26 cellular contexts compared by ENCODE assay signal in the genomic region with DNA sequence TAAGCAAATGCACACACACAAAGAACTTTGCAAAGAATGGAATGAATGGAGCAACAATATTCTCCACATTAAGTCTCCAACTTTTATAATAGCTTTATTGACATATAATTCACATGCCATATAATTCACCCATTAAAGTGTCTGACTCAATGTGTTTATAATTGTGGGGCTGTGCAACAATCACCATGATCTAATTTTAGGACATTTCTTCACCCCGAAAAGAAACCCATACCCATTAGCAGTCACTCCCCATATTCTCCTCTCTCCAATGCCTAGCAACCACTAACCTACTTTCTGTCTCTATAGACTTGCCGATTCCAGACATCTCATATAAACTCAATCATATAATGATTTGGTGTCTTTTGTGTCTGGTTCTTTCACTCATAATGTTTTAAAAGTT.
"Had no signal": no experiment of that assay in that cellular context is flagged by ENCODE, and none has a peak within 500 bp of the region (broad histone marks: within the 10 kb centered on the region; RNA-seq: fewer than 3 reads in every experiment).

No MANE protein-coding gene starts in this region.

- H3K9me3 ChIP-seq: ascending aorta, body of pancreas had no signal

- H3K27me3 Mint-ChIP-seq: activated B cell treated with CpG ODN at 0.5 μM for 24 hours; activated CD4-positive, alpha-beta T cell treated with anti-CD3 and anti-CD28 coated beads, Interleukin-2, amount 10 ng/mL, durations not matched to agents 7 days and 5 days; activated naive CD8-positive, alpha-beta T cell treated with anti-CD3 and anti-CD28 coated beads, Interleukin-2, amount 50 U/mL, for 24 hours had no signal

- H3K27me3 ChIP-seq: ascending aorta, body of pancreas had no signal

- H3K4me3 ChIP-seq: ascending aorta, body of pancreas had no signal

- ATAC-seq: activated naive CD4-positive, alpha-beta T cell treated with anti-CD3 and anti-CD28 coated beads, Interleukin-2, amount 50 U/mL, for 72 hours; activated naive CD8-positive, alpha-beta T cell treated with anti-CD3 and anti-CD28 coated beads, Interleukin-2, amount 50 U/mL, for 24 hours; activated T-cell treated with anti-CD3 and anti-CD28 coated beads, Interleukin-2, amount 50 U/mL, for 4 hours; body of pancreas; PC-3 had no signal

- H3K9me3 Mint-ChIP-seq: activated B cell treated with CpG ODN at 0.5 μM for 24 hours; activated CD4-positive, alpha-beta memory T cell treated with anti-CD3 and anti-CD28 coated beads for 36 hours; activated naive CD4-positive, alpha-beta T cell treated with anti-CD3 and anti-CD28 coated beads, Interleukin-2, amount 50 U/mL, for 72 hours; activated naive CD8-positive, alpha-beta T cell treated with anti-CD3 and anti-CD28 coated beads, Interleukin-2, amount 50 U/mL, for 24 hours; activated T-cell treated with anti-CD3 and anti-CD28 coated beads, Interleukin-2, amount 50 U/mL, for 4 hours had no signal

- H3K27ac Mint-ChIP-seq: activated B cell treated with CpG ODN at 0.5 μM for 24 hours; activated CD4-positive, alpha-beta memory T cell treated with anti-CD3 and anti-CD28 coated beads for 36 hours; activated CD4-positive, alpha-beta T cell treated with anti-CD3 and anti-CD28 coated beads, Interleukin-2, amount 10 ng/mL, durations not matched to agents 7 days and 5 days; activated naive CD4-positive, alpha-beta T cell treated with anti-CD3 and anti-CD28 coated beads, Interleukin-2, amount 50 U/mL, for 72 hours had no signal

- H3K4me3 Mint-ChIP-seq: activated B cell treated with CpG ODN at 0.5 μM for 24 hours; activated CD4-positive, alpha-beta memory T cell treated with anti-CD3 and anti-CD28 coated beads for 36 hours; activated CD4-positive, alpha-beta T cell treated with anti-CD3 and anti-CD28 coated beads, Interleukin-2, amount 10 ng/mL, durations not matched to agents 7 days and 5 days; activated naive CD8-positive, alpha-beta T cell treated with anti-CD3 and anti-CD28 coated beads, Interleukin-2, amount 50 U/mL, for 24 hours; activated T-cell treated with anti-CD3 and anti-CD28 coated beads, Interleukin-2, amount 50 U/mL, for 4 hours had no signal

- H3K36me3 ChIP-seq: ascending aorta had no signal

- H3K27ac ChIP-seq: ascending aorta, KMS-11 had no signal

- DNase-seq: activated B cell treated with CpG ODN at 0.5 μM for 24 hours; activated CD4-positive, alpha-beta memory T cell treated with anti-CD3 and anti-CD28 coated beads for 36 hours; activated CD4-positive, alpha-beta T cell treated with anti-CD3 and anti-CD28 coated beads for 1 hour; activated CD4-positive, alpha-beta T cell treated with anti-CD3 and anti-CD28 coated beads, Interleukin-2, amount 10 ng/mL, durations not matched to agents 7 days and 5 days; activated CD8-positive, alpha-beta memory T cell treated with anti-CD3 and anti-CD28 coated beads for 24 hours; activated effector memory CD4-positive, alpha-beta T cell treated with anti-CD3 and anti-CD28 coated beads, Interleukin-2, amount 50 U/mL, for 16 hours; activated naive CD4-positive, alpha-beta T cell treated with Interleukin-2 at 50 U/mL for 16 hours; activated naive CD8-positive, alpha-beta T cell treated with anti-CD3 and anti-CD28 coated beads, Interleukin-2, amount 50 U/mL, for 24 hours; activated T-cell treated with anti-CD3 and anti-CD28 coated beads, Interleukin-2, amount 50 U/mL, for 4 hours; amniotic stem cell; body of pancreas; NCI-H1092; NCI-H1417; NCI-H1694; NCI-H2029; NCI-H2107; NCI-H2171 treated with DMSO at 0.1 percent for 48 hours; NCI-H226; NCI-H526; PC-3; SHP77 treated with DMSO at 0.1 percent for 48 hours; T-helper 2 cell; T1000 had no signal

- H3K36me3 Mint-ChIP-seq: activated naive CD4-positive, alpha-beta T cell treated with anti-CD3 and anti-CD28 coated beads, Interleukin-2, amount 50 U/mL, for 72 hours had no signal
